ENCODE assay signal across 32 cellular contexts in genomic region chr12:2118481-2119255, GRCh38.
DNase-seq lines count a peak whose midpoint lies in the region; ATAC-seq and TF ChIP-seq lines count a peak whose summit lies in the region.
"Had no signal": no experiment of that assay in that cellular context is flagged by ENCODE, and none has a peak within 500 bp of the region (broad histone marks: within the 10 kb centered on the region; RNA-seq: fewer than 3 reads in every experiment).

No MANE protein-coding gene starts in this region.

- peak overlapping the region; percentile 25 to 29 for H3K9ac ChIP-seq in stomach smooth muscle (ENCODE audit: low read length in 2 of 2)
- H3K9ac ChIP-seq: BLaER1 treated with 17β-estradiol and CSF1 and Interleukin-3, amounts not matched to agents 10 nM and 100 nM had no signal

- no peaks in the 10 kb centered on the region for H3K36me3 Mint-ChIP-seq in activated CD4-positive, alpha-beta memory T cell treated with anti-CD3 and anti-CD28 coated beads for 36 hours
- H3K36me3 Mint-ChIP-seq: naive B cell; stimulated activated effector memory CD8-positive, alpha-beta T cell treated with anti-CD3 and anti-CD28 coated beads, Interleukin-12 subunit alpha, Interleukin-12 subunit beta, amount 100 ng/mL, for 72 hours had no signal

- POLR2A ChIA-PET in activated CD4-positive, alpha-beta memory T cell treated with anti-CD3 and anti-CD28 coated beads for 36 hours (lab: Charles Lee) = no interaction called here

- H3K27me3 ChIP-seq in lower lobe of right lung (ENCODE audit: low read depth) (no peaks in the 10 kb centered on the region), stomach smooth muscle (ENCODE audit: control insufficient read depth in 1 of 2, insufficient read depth in 2 of 2, low read length in 2 of 2) (no peaks in the 10 kb centered on the region)
- H3K27me3 ChIP-seq: adrenal gland; BLaER1 treated with 17β-estradiol and CSF1 and Interleukin-3, amounts not matched to agents 10 nM and 100 nM had no signal

- ATAC-seq in stimulated activated naive CD8-positive, alpha-beta T cell treated with anti-CD3 and anti-CD28 coated beads, Interleukin-15, Interleukin-2, amounts not matched to agents 100 U/mL and 50 U/mL, for 24 hours = peak; percentile 16
- ATAC-seq in stimulated activated naive CD8-positive, alpha-beta T cell treated with anti-CD3 and anti-CD28 coated beads, Interleukin-15, amount 100 ng/mL, for 72 hours = no peak
- no peak for ATAC-seq in lower lobe of right lung
- ATAC-seq: left lobe of liver had no signal

- H3K27ac ChIP-seq in lower lobe of right lung (peak overlapping the region; percentile 18), stomach smooth muscle (ENCODE audit: low read length) (peak overlapping the region; percentile 88)
- H3K27ac ChIP-seq: 22Rv1; BLaER1 treated with 17β-estradiol and CSF1 and Interleukin-3, amounts not matched to agents 10 nM and 100 nM; brain microvascular endothelial cell; HL-60; PC-9; prostate gland had no signal

- DNase-seq in stimulated activated naive CD8-positive, alpha-beta T cell treated with anti-CD3 and anti-CD28 coated beads, Interleukin-15, Interleukin-2, amounts not matched to agents 100 U/mL and 50 U/mL, for 24 hours = no peak
- DNase-seq in stimulated activated naive CD8-positive, alpha-beta T cell treated with anti-CD3 and anti-CD28 coated beads, Interleukin-15, amount 100 ng/mL, for 72 hours = no peak
- DNase-seq in lower lobe of right lung = no peak
- no peak for DNase-seq in kidney tubule cell (ENCODE audit: low spot score)
- no peak for DNase-seq in NCI-H526 (lab: John Stamatoyannopoulos, UW)
- no peak for DNase-seq in HPDE6-E6E7 (ENCODE audit: extremely low spot score)
- no peak for DNase-seq in activated CD4-positive, alpha-beta memory T cell treated with anti-CD3 and anti-CD28 coated beads for 36 hours
- DNase-seq: activated CD4-positive, alpha-beta memory T cell treated with anti-CD3 and anti-CD28 coated beads, Interleukin-2, amount 10 ng/mL, durations not matched to agents 7 days and 5 days; activated CD4-positive, alpha-beta T cell treated with anti-CD3 and anti-CD28 coated beads for 1 hour; activated CD8-positive, alpha-beta memory T cell treated with anti-CD3 and anti-CD28 coated beads, Interleukin-2, amount 50 U/mL, for 4 hours; activated naive CD4-positive, alpha-beta T cell treated with Interleukin-2 at 50 U/mL for 16 hours; adrenal gland; brain microvascular endothelial cell; COR-L47; MM.1S; naive B cell; NCI-H1417; NCI-H2029; NCI-H524 treated with DMSO at 0.1 percent for 48 hours; nucleus accumbens; PC-9; SHP77 treated with DMSO at 0.1 percent for 48 hours; stimulated activated CD4-positive, alpha-beta T cell treated with anti-CD3 and anti-CD28 coated beads, Interleukin-15, amount 100 ng/mL, for 24 hours had no signal

- CTCF ChIA-PET in activated CD4-positive, alpha-beta memory T cell treated with anti-CD3 and anti-CD28 coated beads for 36 hours (lab: Charles Lee) = no interaction called here

- H3K4me1 ChIP-seq in lower lobe of right lung = peaks cover 22% of the 10 kb centered on the region
- H3K4me1 ChIP-seq in stomach smooth muscle (ENCODE audit: control insufficient read depth, insufficient read depth, low read length) = peaks cover 55% of the 10 kb centered on the region
- H3K4me1 ChIP-seq: adrenal gland; BLaER1 treated with 17β-estradiol and CSF1 and Interleukin-3, amounts not matched to agents 10 nM and 100 nM; prostate gland had no signal

- no peaks in the 10 kb centered on the region for H3K9me3 ChIP-seq in lower lobe of right lung
- H3K9me3 ChIP-seq in stomach smooth muscle (ENCODE audit: control insufficient read depth in 2 of 2, low read length in 2 of 2) = no peaks in the 10 kb centered on the region
- H3K9me3 ChIP-seq: adrenal gland; BLaER1 treated with 17β-estradiol and CSF1 and Interleukin-3, amounts not matched to agents 10 nM and 100 nM; prostate gland had no signal

- no peaks in the 10 kb centered on the region for H3K9me3 Mint-ChIP-seq in stimulated activated naive CD8-positive, alpha-beta T cell treated with anti-CD3 and anti-CD28 coated beads, Interleukin-15, amount 100 ng/mL, for 72 hours
- H3K9me3 Mint-ChIP-seq in activated CD4-positive, alpha-beta memory T cell treated with anti-CD3 and anti-CD28 coated beads for 36 hours = no peaks in the 10 kb centered on the region
- H3K9me3 Mint-ChIP-seq: activated CD4-positive, alpha-beta memory T cell treated with anti-CD3 and anti-CD28 coated beads, Interleukin-2, amount 10 ng/mL, durations not matched to agents 7 days and 5 days; mesothelial cell of epicardium; naive B cell; stimulated activated effector memory CD8-positive, alpha-beta T cell treated with anti-CD3 and anti-CD28 coated beads, Interleukin-12 subunit alpha, Interleukin-12 subunit beta, amount 100 ng/mL, for 72 hours had no signal

- no peaks in the 10 kb centered on the region for H3K4me1 Mint-ChIP-seq in stimulated activated naive CD8-positive, alpha-beta T cell treated with anti-CD3 and anti-CD28 coated beads, Interleukin-15, amount 100 ng/mL, for 72 hours
- H3K4me1 Mint-ChIP-seq in activated CD4-positive, alpha-beta memory T cell treated with anti-CD3 and anti-CD28 coated beads for 36 hours (ENCODE audit: low read depth) = no peaks in the 10 kb centered on the region
- H3K4me1 Mint-ChIP-seq: activated CD4-positive, alpha-beta memory T cell treated with anti-CD3 and anti-CD28 coated beads, Interleukin-2, amount 10 ng/mL, durations not matched to agents 7 days and 5 days; naive B cell; stimulated activated effector memory CD8-positive, alpha-beta T cell treated with anti-CD3 and anti-CD28 coated beads, Interleukin-12 subunit alpha, Interleukin-12 subunit beta, amount 100 ng/mL, for 72 hours had no signal

- no peaks in the 10 kb centered on the region for H3K27me3 Mint-ChIP-seq in stimulated activated naive CD8-positive, alpha-beta T cell treated with anti-CD3 and anti-CD28 coated beads, Interleukin-15, amount 100 ng/mL, for 72 hours
- H3K27me3 Mint-ChIP-seq in activated CD4-positive, alpha-beta memory T cell treated with anti-CD3 and anti-CD28 coated beads for 36 hours = peaks cover 2% of the 10 kb centered on the region

- intact Hi-C loops in lower lobe of right lung (cut with DNase I) = no loop called here
- intact Hi-C loops in activated CD4-positive, alpha-beta memory T cell treated with anti-CD3 and anti-CD28 coated beads for 36 hours (cut with micrococcal nuclease) = no loop called here

- no peak overlapping the region for H3K27ac Mint-ChIP-seq in stimulated activated naive CD8-positive, alpha-beta T cell treated with anti-CD3 and anti-CD28 coated beads, Interleukin-15, amount 100 ng/mL, for 72 hours
- H3K27ac Mint-ChIP-seq in activated CD4-positive, alpha-beta memory T cell treated with anti-CD3 and anti-CD28 coated beads for 36 hours = no peak overlapping the region
- H3K27ac Mint-ChIP-seq: activated CD4-positive, alpha-beta memory T cell treated with anti-CD3 and anti-CD28 coated beads, Interleukin-2, amount 10 ng/mL, durations not matched to agents 7 days and 5 days; mesothelial cell of epicardium; naive B cell; stimulated activated effector memory CD8-positive, alpha-beta T cell treated with anti-CD3 and anti-CD28 coated beads, Interleukin-12 subunit alpha, Interleukin-12 subunit beta, amount 100 ng/mL, for 72 hours had no signal

- H3K36me3 ChIP-seq in lower lobe of right lung (no peaks in the 10 kb centered on the region), stomach smooth muscle (ENCODE audit: control insufficient read depth in 2 of 2, insufficient read depth in 2 of 2, low read length in 2 of 2) (peaks cover 2 to 9% of the 10 kb centered on the region in 2 donors)
- H3K36me3 ChIP-seq: adrenal gland; BLaER1 treated with 17β-estradiol and CSF1 and Interleukin-3, amounts not matched to agents 10 nM and 100 nM; brain microvascular endothelial cell; prostate gland had no signal

- H3K4me3 Mint-ChIP-seq in stimulated activated naive CD8-positive, alpha-beta T cell treated with anti-CD3 and anti-CD28 coated beads, Interleukin-15, amount 100 ng/mL, for 72 hours = no peak overlapping the region
- H3K4me3 Mint-ChIP-seq in activated CD4-positive, alpha-beta memory T cell treated with anti-CD3 and anti-CD28 coated beads for 36 hours = no peak overlapping the region
- H3K4me3 Mint-ChIP-seq: activated CD4-positive, alpha-beta memory T cell treated with anti-CD3 and anti-CD28 coated beads, Interleukin-2, amount 10 ng/mL, durations not matched to agents 7 days and 5 days; mesothelial cell of epicardium; naive B cell; stimulated activated effector memory CD8-positive, alpha-beta T cell treated with anti-CD3 and anti-CD28 coated beads, Interleukin-12 subunit alpha, Interleukin-12 subunit beta, amount 100 ng/mL, for 72 hours had no signal

- TF ChIP-seq CTCF in lower lobe of right lung (IDR thresholded peaks at IDR 0.05) = no peak

- H3K4me3 ChIP-seq in lower lobe of right lung (no peak overlapping the region), stomach smooth muscle (ENCODE audit: low read length in 2 of 2) (no peak overlapping the region)
- H3K4me3 ChIP-seq: adrenal gland; BLaER1 treated with 17β-estradiol and CSF1 and Interleukin-3, amounts not matched to agents 10 nM and 100 nM; GM12878; PC-9; prostate gland had no signal
